In genomic region chr5:74322944-74323343, GRCh38 we compare ENCODE assay signal across 16 cellular contexts.
A peak's percentile ranks its signal among the peaks of the same experiment; 100 is the strongest.
DNase-seq lines count a peak whose midpoint lies in the region; ATAC-seq and TF ChIP-seq lines count a peak whose summit lies in the region.
"Had no signal": no experiment of that assay in that cellular context is flagged by ENCODE, and none has a peak within 500 bp of the region (broad histone marks: within the 10 kb centered on the region; RNA-seq: fewer than 3 reads in every experiment).

No MANE protein-coding gene starts in this region.

- H3K4me1 Mint-ChIP-seq in HFFc6 (ENCODE audit: low read depth), result peaks cover 42% of the 10 kb centered on the region

- peaks cover 2% of the 10 kb centered on the region; the same call in 1 of the 2 replicates for H3K27me3 Mint-ChIP-seq in HFFc6 (ENCODE audit: insufficient read depth)

- no peaks in the 10 kb centered on the region for H3K36me3 ChIP-seq in brain microvascular endothelial cell (replicated peaks)
- no peaks in the 10 kb centered on the region for H3K36me3 ChIP-seq in parathyroid adenoma (ENCODE audit: control insufficient read depth, insufficient read depth, low read length)
- H3K36me3 ChIP-seq: SJSA1 had no signal

- H3K27ac ChIP-seq in brain microvascular endothelial cell, result no peak overlapping the region
- H3K27ac ChIP-seq in parathyroid adenoma, result no peak overlapping the region
- H3K27ac ChIP-seq: A549, SJSA1 had no signal

- no peak for ATAC-seq in GM21619 (IDR thresholded peaks at IDR 0.05; ENCODE audit: unreplicated experiment)
- ATAC-seq: A549 had no signal

- H3K27ac Mint-ChIP-seq in HFFc6, result no peak overlapping the region
- H3K27ac Mint-ChIP-seq: CD14-positive monocyte had no signal

- no peak overlapping the region for H3K4me3 Mint-ChIP-seq in HFFc6
- H3K4me3 Mint-ChIP-seq: CD14-positive monocyte had no signal

- H3K79me2 ChIP-seq in parathyroid adenoma, result no peaks in the 10 kb centered on the region

- H3K4me2 ChIP-seq in parathyroid adenoma (ENCODE audit: low read length), result no peak overlapping the region
- H3K4me2 ChIP-seq: A549 had no signal

- H3K9me3 ChIP-seq in parathyroid adenoma (ENCODE audit: control insufficient read depth, low read length), result no peaks in the 10 kb centered on the region
- H3K9me3 ChIP-seq: A549, SJSA1 had no signal

- TF ChIP-seq CTCF in GM12864 (IDR thresholded peaks at IDR 0.05; ENCODE audit: low read depth, low read length, missing control alignments), result peak; percentile 29
- TF ChIP-seq CTCF in HFFc6 (IDR thresholded peaks at IDR 0.05), result peak; percentile 49
- TF ChIP-seq CTCF in brain microvascular endothelial cell (IDR thresholded peaks at IDR 0.05; ENCODE audit: low read depth, low read length, missing control alignments), result peak; percentile 21
- no peak for TF ChIP-seq CTCF in parathyroid adenoma (IDR thresholded peaks at IDR 0.05)

- DNase-seq in GM12864 (ENCODE audit: low read depth) (no peak), HFFc6 (no peak), brain microvascular endothelial cell (no peak), dermis blood vessel endothelial cell (no peak)
- no peak for DNase-seq in activated CD8-positive, alpha-beta memory T cell treated with anti-CD3 and anti-CD28 coated beads for 24 hours
- DNase-seq: DMS 273 treated with DMSO at 0.1 percent for 48 hours, GF-D8, NCI-H2029, NCI-H2171, NCI-H446 treated with DMSO at 0.1 percent for 48 hours, NCI-H748 treated with DMSO at 0.1 percent for 48 hours had no signal

- peaks cover 44% of the 10 kb centered on the region for H3K4me1 ChIP-seq in parathyroid adenoma

- peak overlapping the region; percentile 47 for H2AFZ ChIP-seq in parathyroid adenoma

- in situ Hi-C loops in brain microvascular endothelial cell (cut with HindIII; ENCODE audit: low pct_ligation_motif_present, low sequenced_read_pairs), result no loop called here

- no peak overlapping the region for H3K9ac ChIP-seq in parathyroid adenoma

- no peak overlapping the region for H3K4me3 ChIP-seq in GM12864 (ENCODE audit: low read depth, low read length)
- H3K4me3 ChIP-seq in brain microvascular endothelial cell (ENCODE audit: low read depth, low read length), result no peak overlapping the region
- no peak overlapping the region for H3K4me3 ChIP-seq in parathyroid adenoma (ENCODE audit: low read depth, low read length)
- H3K4me3 ChIP-seq: A549, SJSA1 had no signal

- H3K27me3 ChIP-seq in brain microvascular endothelial cell (replicated peaks), result no peaks in the 10 kb centered on the region
- H3K27me3 ChIP-seq in parathyroid adenoma (ENCODE audit: control insufficient read depth, insufficient read depth, low read length), result no peaks in the 10 kb centered on the region
- H3K27me3 ChIP-seq: SJSA1 had no signal

- no peaks in the 10 kb centered on the region; the same call in 1 of the 2 replicates for H3K36me3 Mint-ChIP-seq in HFFc6 (ENCODE audit: low read depth)
- H3K36me3 Mint-ChIP-seq: CD14-positive monocyte had no signal

- H3K9me3 Mint-ChIP-seq in HFFc6, result no peaks in the 10 kb centered on the region
